In the genomic region with DNA sequence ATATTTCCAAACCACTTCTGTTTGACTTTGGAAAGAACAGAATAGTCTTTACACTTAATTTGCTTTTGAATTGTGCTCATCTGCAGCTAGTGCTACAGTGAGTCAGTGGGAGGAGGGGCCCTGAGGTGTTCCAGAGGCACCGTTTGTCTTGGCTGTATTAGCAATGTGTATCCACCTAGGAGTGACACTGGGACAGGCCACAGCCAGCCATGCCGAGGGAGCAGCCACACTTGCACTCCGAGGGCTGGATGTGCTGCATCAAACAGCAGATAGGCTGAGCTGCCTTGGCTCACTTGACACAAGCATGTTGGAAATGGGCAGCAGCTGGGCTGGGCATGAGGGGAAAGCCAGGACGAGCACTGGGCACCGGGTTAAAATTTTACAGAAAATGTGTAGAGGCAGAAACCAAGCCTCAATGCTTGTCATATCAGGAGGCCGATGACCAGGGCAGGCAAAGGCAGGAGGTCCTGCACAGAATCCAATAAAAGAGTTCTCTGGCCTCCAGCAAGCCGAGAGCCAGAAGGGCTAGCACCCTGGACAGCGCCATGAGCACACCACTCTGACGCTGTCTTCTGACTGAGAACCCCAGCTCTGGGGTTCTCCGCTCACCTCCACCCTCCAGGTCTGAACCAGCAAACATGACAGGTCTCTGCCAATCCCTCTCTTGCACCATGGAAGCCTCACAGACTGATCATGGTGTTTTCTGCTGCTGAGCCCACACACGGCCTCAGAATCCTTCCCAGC, we compare ENCODE assay signal across 10 cellular contexts.
DNase-seq lines count a peak whose midpoint lies in the region; ATAC-seq, FAIRE-seq and TF ChIP-seq lines count a peak whose summit lies in the region.
"Had no signal": no experiment of that assay in that cellular context is flagged by ENCODE, and none has a peak within 500 bp of the region (broad histone marks: within the 10 kb centered on the region; RNA-seq: fewer than 3 reads in every experiment).

No MANE protein-coding gene starts in this region.

- H3K4me3 ChIP-seq in kidney (ENCODE audit: low read length in 2 of 2), result no peak overlapping the region

- POLR2A ChIA-PET in activated naive CD8-positive, alpha-beta T cell treated with anti-CD3 and anti-CD28 coated beads, Interleukin-2, amount 10 ng/mL, durations not matched to agents 7 days and 5 days (lab: Charles Lee), result no interaction called here

- no peaks in the 10 kb centered on the region for H3K9me3 Mint-ChIP-seq in activated naive CD8-positive, alpha-beta T cell treated with anti-CD3 and anti-CD28 coated beads, Interleukin-2, amount 10 ng/mL, durations not matched to agents 7 days and 5 days
- no peaks in the 10 kb centered on the region for H3K9me3 Mint-ChIP-seq in mesothelial cell of epicardium
- H3K9me3 Mint-ChIP-seq: natural killer cell had no signal

- no peaks in the 10 kb centered on the region for H3K4me1 Mint-ChIP-seq in activated naive CD8-positive, alpha-beta T cell treated with anti-CD3 and anti-CD28 coated beads, Interleukin-2, amount 10 ng/mL, durations not matched to agents 7 days and 5 days
- no peaks in the 10 kb centered on the region for H3K4me1 Mint-ChIP-seq in mesothelial cell of epicardium
- H3K4me1 Mint-ChIP-seq: natural killer cell had no signal

- no peaks in the 10 kb centered on the region for H3K36me3 Mint-ChIP-seq in activated naive CD8-positive, alpha-beta T cell treated with anti-CD3 and anti-CD28 coated beads, Interleukin-2, amount 10 ng/mL, durations not matched to agents 7 days and 5 days
- H3K36me3 Mint-ChIP-seq in mesothelial cell of epicardium, result no peaks in the 10 kb centered on the region
- H3K36me3 Mint-ChIP-seq: natural killer cell had no signal

- no peaks in the 10 kb centered on the region for H3K36me3 ChIP-seq in kidney (ENCODE audit: control insufficient read depth in 1 of 2, insufficient read depth in 2 of 2, low read length in 2 of 2)

- TF ChIP-seq CTCF in mesothelial cell of epicardium (IDR thresholded peaks at IDR 0.05; ENCODE audit: unreplicated experiment) (no peak), kidney (IDR thresholded peaks at IDR 0.05; ENCODE audit: borderline replicate concordance, extremely low read depth, insufficient read depth) (no peak)

- no peaks in the 10 kb centered on the region for H3K4me1 ChIP-seq in kidney (ENCODE audit: control insufficient read depth in 1 of 2, insufficient read depth in 1 of 2, low read depth in 1 of 2, low read length in 2 of 2)

- no peak overlapping the region for H3K4me3 Mint-ChIP-seq in activated naive CD8-positive, alpha-beta T cell treated with anti-CD3 and anti-CD28 coated beads, Interleukin-2, amount 10 ng/mL, durations not matched to agents 7 days and 5 days
- H3K4me3 Mint-ChIP-seq in mesothelial cell of epicardium, result no peak overlapping the region
- H3K4me3 Mint-ChIP-seq: natural killer cell had no signal

- no peak overlapping the region for H3K27ac ChIP-seq in kidney (ENCODE audit: low read depth in 2 of 2, low read length in 2 of 2)

- DNase-seq in ELF-1 (ENCODE audit: low read depth, low spot score) (peak; percentile 66), HuH-7.5 (ENCODE audit: low spot score) (peak; percentile 36), mesothelial cell of epicardium (ENCODE audit: low spot score in 2 of 2, unreplicated experiment in 2 of 2) (peak; percentile 46 to 71), kidney (no peak)
- DNase-seq in activated naive CD8-positive, alpha-beta T cell treated with anti-CD3 and anti-CD28 coated beads, Interleukin-2, amount 10 ng/mL, durations not matched to agents 7 days and 5 days, result peak; percentile 42
- DNase-seq: natural killer cell, Right ventricle myocardium superior had no signal

- intact Hi-C loops in kidney (cut with DNase I), result no loop called here

- H3K9ac ChIP-seq in kidney (ENCODE audit: low read length in 2 of 2), result no peak overlapping the region

- peaks cover 5% of the 10 kb centered on the region for H3K27me3 Mint-ChIP-seq in activated naive CD8-positive, alpha-beta T cell treated with anti-CD3 and anti-CD28 coated beads, Interleukin-2, amount 10 ng/mL, durations not matched to agents 7 days and 5 days
- peaks cover 34% of the 10 kb centered on the region for H3K27me3 Mint-ChIP-seq in mesothelial cell of epicardium (ENCODE audit: low read depth)

- no peak for FAIRE-seq in kidney (lab: Jason Lieb, UNC)

- H3K27ac Mint-ChIP-seq in activated naive CD8-positive, alpha-beta T cell treated with anti-CD3 and anti-CD28 coated beads, Interleukin-2, amount 10 ng/mL, durations not matched to agents 7 days and 5 days, result no peak overlapping the region
- no peak overlapping the region for H3K27ac Mint-ChIP-seq in mesothelial cell of epicardium
- H3K27ac Mint-ChIP-seq: natural killer cell had no signal

- no peaks in the 10 kb centered on the region for H3K9me3 ChIP-seq in kidney (ENCODE audit: control insufficient read depth in 1 of 2, low read length in 2 of 2)

- ATAC-seq in activated naive CD8-positive, alpha-beta T cell treated with anti-CD3 and anti-CD28 coated beads, Interleukin-2, amount 10 ng/mL, durations not matched to agents 7 days and 5 days (ENCODE audit: low read depth), result no peak
- ATAC-seq in GM18861 (IDR thresholded peaks at IDR 0.05; ENCODE audit: unreplicated experiment) (no peak), GM21825 (IDR thresholded peaks at IDR 0.05; ENCODE audit: unreplicated experiment) (no peak), HG03378 (IDR thresholded peaks at IDR 0.05; ENCODE audit: unreplicated experiment) (no peak)
- ATAC-seq: natural killer cell had no signal
